ENCODE assay signal across 10 cellular contexts in genomic region chr2:86675611-86676015, GRCh38. TPM values are rescaled to one million over a fixed set of nuclear protein-coding genes. Genes with fewer than 3 reads are reported as not detected.
A peak's percentile ranks its signal among the peaks of the same experiment; 100 is the strongest.
DNase-seq lines count a peak whose midpoint lies in the region; ATAC-seq and TF ChIP-seq lines count a peak whose summit lies in the region.
"Had no signal": no experiment of that assay in that cellular context is flagged by ENCODE, and none has a peak within 500 bp of the region (broad histone marks: within the 10 kb centered on the region; RNA-seq: fewer than 3 reads in every experiment).

No MANE protein-coding gene starts in this region.

- POLR2A ChIA-PET in PC-9 (lab: Charles Lee; ENCODE audit: unreplicated experiment), result interaction anchor here (0.6 kb wide), 1 partner anchor 69 kb away, joined by 3 read pairs; no protein-coding TSS in a partner anchor

- H3K27me3 ChIP-seq in PC-9 (ENCODE audit: insufficient read depth, low read depth), result no peaks in the 10 kb centered on the region
- no peaks in the 10 kb centered on the region for H3K27me3 ChIP-seq in uterus

- DNase-seq in left ventricle myocardium superior (no peak), Right ventricle myocardium inferior (ENCODE audit: missing footprints) (no peak), PC-9 (peak in 1 of 2 experiments; percentile 38), germinal center (ENCODE audit: low spot score) (peak; percentile 8), uterus (peak in 1 of 2 donors; percentile 19), GM19238 (ENCODE audit: insufficient read length, low spot score) (no peak)
- DNase-seq: NCI-H1436 treated with DMSO at 0.1 percent for 48 hours; stimulated activated CD4-positive, alpha-beta T cell treated with anti-CD3 and anti-CD28 coated beads, Interleukin-4, amount 100 ng/mL, for 1 hour had no signal

- no peaks in the 10 kb centered on the region for H4K20me1 ChIP-seq in PC-9 (ENCODE audit: insufficient read depth)

- TF ChIP-seq CTCF in PC-9 (conservative IDR thresholded peaks at IDR 0.05), result peak; percentile 50; the same call in 1 of the 2 replicates
- TF ChIP-seq CTCF in uterus (IDR thresholded peaks at IDR 0.05), result no peak

- 0 out of 2 replicates have a peak, but pooled peaks cover 5% of the 10 kb centered on the region for H3K4me1 ChIP-seq in PC-9 (replicated peaks; ENCODE audit: insufficient read depth)
- no peaks in the 10 kb centered on the region for H3K4me1 ChIP-seq in uterus

- intact Hi-C loops in left ventricle myocardium superior (cut with micrococcal nuclease) (no loop called here), Right ventricle myocardium inferior (cut with DNase I) (no loop called here), PC-9 (cut with micrococcal nuclease; ENCODE audit: unreplicated experiment) (no loop called here), uterus (cut with DNase I; ENCODE audit: low total_unique reads) (no loop called here)

- H3K79me2 ChIP-seq in PC-9 (ENCODE audit: low read depth), result no peaks in the 10 kb centered on the region

- no peak for TF ChIP-seq POLR2A in uterus (IDR thresholded peaks at IDR 0.05)

- CTCF ChIA-PET in PC-9 (lab: Charles Lee), result no interaction called here

- H3K36me3 ChIP-seq in PC-9 (ENCODE audit: low read depth) (no peaks in the 10 kb centered on the region), uterus (no peaks in the 10 kb centered on the region)

- H2AFZ ChIP-seq in PC-9, result no peak overlapping the region

- H3K4me3 ChIP-seq in PC-9 (no peak overlapping the region), uterus (no peak overlapping the region)

- no peaks in the 10 kb centered on the region for H3K9me3 ChIP-seq in PC-9 (ENCODE audit: insufficient read depth, low read depth)
- no peaks in the 10 kb centered on the region for H3K9me3 ChIP-seq in uterus

- no peaks in the 10 kb centered on the region for H3F3A ChIP-seq in PC-9 (ENCODE audit: insufficient read depth, low read depth)

- no peak overlapping the region for H3K4me2 ChIP-seq in PC-9

- peak; percentile 7 for ATAC-seq in left ventricle myocardium superior
- no peak for ATAC-seq in Right ventricle myocardium inferior
- no peak for ATAC-seq in GM19351 (IDR thresholded peaks at IDR 0.05; ENCODE audit: unreplicated experiment)
- ATAC-seq in HG03354 (IDR thresholded peaks at IDR 0.05; ENCODE audit: poor library complexity, severe bottlenecking, unreplicated experiment), result no peak

- BruUV-seq in PC-9 (replicated peaks; lab: Mats Ljungman, UMichigan), result no TSS peak

- H3K27ac ChIP-seq in PC-9 (no peak overlapping the region), uterus (peak overlapping the region; percentile 65)

- H3K9me2 ChIP-seq in PC-9 (ENCODE audit: insufficient read depth), result no peaks in the 10 kb centered on the region; the same call in 1 of the 2 replicates

RNA-seq across cellular contexts. Expression of gene RMND5A, which starts 44.5 kb away (rescaled TPM):
- 114 TPM for total RNA-seq in left ventricle myocardium superior
- 91.6 TPM for total RNA-seq in Right ventricle myocardium inferior
- total RNA-seq in PC-9 (2021), result 27.2 and 39.3 TPM in 2 replicates
- 10 to 100 TPM; 33.6 to 71.5 (median 38.0) TPM for total RNA-seq in uterus

RNA-seq across cellular contexts. Expression of gene RNF103, which starts 51.9 kb away (rescaled TPM):
- 53.9 TPM for total RNA-seq in left ventricle myocardium superior
- total RNA-seq in Right ventricle myocardium inferior, result 49.6 TPM
- total RNA-seq in PC-9 (2021), result 24.5 and 25.4 TPM in 2 replicates
- 10 to 100 TPM; 33.2 to 55.5 (median 51.8) TPM for total RNA-seq in uterus
